17 cellular contexts compared by ENCODE assay signal in the genomic region with DNA sequence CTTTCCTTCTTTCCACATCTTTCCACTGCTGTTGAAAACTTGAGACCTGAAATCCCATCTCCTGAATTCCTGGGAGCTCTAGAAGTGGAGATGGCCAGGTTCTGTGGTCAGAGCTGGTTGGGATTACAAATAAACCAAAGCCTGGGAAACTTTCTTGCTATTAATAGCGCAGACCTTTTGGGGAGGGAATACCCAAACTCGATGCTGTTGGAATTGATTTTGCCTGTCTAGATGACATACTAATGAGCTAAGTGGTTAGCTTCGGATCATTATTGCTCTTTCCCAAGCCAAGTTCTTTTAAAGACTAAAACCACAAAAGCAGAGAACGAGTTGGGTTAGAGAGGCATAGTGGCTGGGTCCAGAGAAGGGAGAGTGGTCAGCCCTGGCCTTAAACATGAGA.
A peak's percentile ranks its signal among the peaks of the same experiment; 100 is the strongest.
DNase-seq lines count a peak whose midpoint lies in the region; ATAC-seq, FAIRE-seq and TF ChIP-seq lines count a peak whose summit lies in the region.
"Had no signal": no experiment of that assay in that cellular context is flagged by ENCODE, and none has a peak within 500 bp of the region (broad histone marks: within the 10 kb centered on the region; RNA-seq: fewer than 3 reads in every experiment).

No MANE protein-coding gene starts in this region.

- DNase-seq in M059J (ENCODE audit: low read depth) (peak; percentile 80), fibroblast of mammary gland (ENCODE audit: low read depth) (peak; percentile 79), sciatic nerve (ENCODE audit: low spot score) (no peak), GM12892 (ENCODE audit: insufficient read length) (no peak), DMS153 (lab: John Stamatoyannopoulos, UW) (no peak)
- DNase-seq: activated naive CD8-positive, alpha-beta T cell treated with anti-CD3 and anti-CD28 coated beads, Interleukin-2, amount 50 U/mL, for 24 hours; CD4-positive, alpha-beta memory T cell; effector CD4-positive, alpha-beta T cell; NCI-H1436; NCI-H748 treated with DMSO at 0.1 percent for 48 hours; stimulated activated CD4-positive, alpha-beta T cell treated with anti-CD3 and anti-CD28 coated beads, Interleukin-2, amount 100 ng/mL, for 48 hours; stimulated activated naive CD4-positive, alpha-beta T cell treated with Interleukin-2 at 50 U/mL for 16 hours had no signal

- H3K4me2 ChIP-seq in BLaER1 treated with 17β-estradiol and CSF1 and Interleukin-3, amounts not matched to agents 10 nM and 100 nM: peak overlapping the region; percentile 76 to 98 (median 91)

- ATAC-seq in sciatic nerve: peak; percentile 33
- ATAC-seq in GM18873 (IDR thresholded peaks at IDR 0.05; ENCODE audit: low FRiP score, unreplicated experiment): no peak
- no peak for ATAC-seq in GM21381 (IDR thresholded peaks at IDR 0.05; ENCODE audit: unreplicated experiment)
- ATAC-seq: activated naive CD8-positive, alpha-beta T cell treated with anti-CD3 and anti-CD28 coated beads, Interleukin-2, amount 50 U/mL, for 24 hours had no signal

- H3K27me3 ChIP-seq in BLaER1 treated with 17β-estradiol and CSF1 and Interleukin-3, amounts not matched to agents 10 nM and 100 nM: no peaks in the 10 kb centered on the region

- peak overlapping the region in 1 of 10 experiments; percentile 46; a peak in 3 of 20 replicates for H3K4me3 ChIP-seq in BLaER1 treated with 17β-estradiol and CSF1 and Interleukin-3, amounts not matched to agents 10 nM and 100 nM
- no peak overlapping the region for H3K4me3 ChIP-seq in fibroblast of mammary gland (ENCODE audit: control insufficient read depth, low read depth, low read length)

- intact Hi-C loops in sciatic nerve (cut with DNase I): no loop called here

- peaks cover 42 to 64% (median 50%) of the 10 kb centered on the region in 10 experiments for H3K4me1 ChIP-seq in BLaER1 treated with 17β-estradiol and CSF1 and Interleukin-3, amounts not matched to agents 10 nM and 100 nM

- H3K27ac ChIP-seq in BLaER1 treated with 17β-estradiol and CSF1 and Interleukin-3, amounts not matched to agents 10 nM and 100 nM: peak overlapping the region in 7 of 11 experiments; percentile 31 to 74 (median 67); a peak in 12 of 22 replicates
- H3K27ac ChIP-seq: VCaP had no signal

- H3K9me3 ChIP-seq in BLaER1 treated with 17β-estradiol and CSF1 and Interleukin-3, amounts not matched to agents 10 nM and 100 nM (replicated peaks in 1 of 11): peaks cover 0 to 20% (median 7%) of the 10 kb centered on the region in 11 experiments; a peak in 9 of 22 replicates

- H3K9ac ChIP-seq in BLaER1 treated with 17β-estradiol and CSF1 and Interleukin-3, amounts not matched to agents 10 nM and 100 nM: peak overlapping the region in 6 of 11 experiments; percentile 48 to 75 (median 68); a peak in 9 of 22 replicates

- H4K20me1 ChIP-seq in BLaER1 treated with 17β-estradiol and CSF1 and Interleukin-3, amounts not matched to agents 10 nM and 100 nM: peaks cover 12 to 100% (median 78%) of the 10 kb centered on the region in 11 experiments

- no peak for TF ChIP-seq POLR2A in GM12892 (IDR thresholded peaks at IDR 0.05; ENCODE audit: low read depth, low read length)

- FAIRE-seq in GM12892 (lab: Jason Lieb, UNC): no peak
- FAIRE-seq: HepG2 had no signal

- H3K36me3 ChIP-seq in BLaER1 treated with 17β-estradiol and CSF1 and Interleukin-3, amounts not matched to agents 10 nM and 100 nM: peaks cover 3 to 51% (median 21%) of the 10 kb centered on the region in 11 experiments; a peak in 17 of 22 replicates

- TF ChIP-seq CTCF in fibroblast of mammary gland (conservative IDR thresholded peaks at IDR 0.05; ENCODE audit: control insufficient read depth, insufficient read depth, low read depth, low read length): no peak

Comparison
In these comparisons a context has a peak if more than half of its experiments do, and no peak if none do; other contexts are left out.
1. DNase-seq: peak in M059J (single experiment) and fibroblast of mammary gland (single experiment); none in sciatic nerve (single experiment), GM12892 (single experiment) and DMS153 (single experiment).